ENCODE assay signal across 1 cellular context in the genomic region with DNA sequence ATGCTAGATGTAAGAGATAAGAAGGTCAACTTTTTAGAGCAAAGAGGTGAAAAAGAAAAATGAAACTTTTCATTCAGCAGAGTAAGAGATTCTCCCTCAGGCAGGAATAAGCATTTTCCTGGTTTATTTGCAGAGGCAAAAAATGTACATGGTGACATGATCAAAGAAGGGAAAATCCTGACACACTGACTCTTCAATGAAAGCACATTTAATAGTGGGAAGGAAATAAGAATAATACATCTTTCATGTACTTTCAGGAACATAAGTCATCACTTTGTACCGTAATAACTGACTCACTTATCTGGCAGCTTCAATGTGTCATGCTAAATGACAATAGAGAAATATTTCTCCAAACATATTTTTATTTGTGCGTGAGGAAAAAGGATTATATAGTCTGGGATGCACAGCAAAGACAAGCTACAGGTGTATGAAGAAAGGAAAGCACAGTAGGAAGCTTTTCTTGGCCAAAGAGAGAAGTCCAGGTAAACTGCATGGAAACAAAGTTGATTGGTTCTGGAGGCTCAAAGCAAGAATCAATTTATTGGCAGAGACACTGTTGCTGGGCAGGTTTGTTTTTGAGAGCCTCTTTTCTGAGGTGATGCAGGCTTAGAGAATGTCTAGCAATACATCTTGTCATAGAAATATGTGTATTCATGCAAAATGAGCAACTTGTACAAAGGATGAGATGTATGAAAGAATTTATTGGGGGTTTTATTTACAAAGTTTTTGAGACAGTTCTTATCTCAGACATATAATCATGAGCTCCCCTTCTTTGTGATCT.
TF ChIP-seq lines count a peak whose summit lies in the region.

No MANE protein-coding gene starts in this region.

TF ChIP-seq in HCT116, 20 proteins besides CTCF, POLR2A, EP300 and RAD21 (continued from another document):
- TF ChIP-seq, protein P1, sequence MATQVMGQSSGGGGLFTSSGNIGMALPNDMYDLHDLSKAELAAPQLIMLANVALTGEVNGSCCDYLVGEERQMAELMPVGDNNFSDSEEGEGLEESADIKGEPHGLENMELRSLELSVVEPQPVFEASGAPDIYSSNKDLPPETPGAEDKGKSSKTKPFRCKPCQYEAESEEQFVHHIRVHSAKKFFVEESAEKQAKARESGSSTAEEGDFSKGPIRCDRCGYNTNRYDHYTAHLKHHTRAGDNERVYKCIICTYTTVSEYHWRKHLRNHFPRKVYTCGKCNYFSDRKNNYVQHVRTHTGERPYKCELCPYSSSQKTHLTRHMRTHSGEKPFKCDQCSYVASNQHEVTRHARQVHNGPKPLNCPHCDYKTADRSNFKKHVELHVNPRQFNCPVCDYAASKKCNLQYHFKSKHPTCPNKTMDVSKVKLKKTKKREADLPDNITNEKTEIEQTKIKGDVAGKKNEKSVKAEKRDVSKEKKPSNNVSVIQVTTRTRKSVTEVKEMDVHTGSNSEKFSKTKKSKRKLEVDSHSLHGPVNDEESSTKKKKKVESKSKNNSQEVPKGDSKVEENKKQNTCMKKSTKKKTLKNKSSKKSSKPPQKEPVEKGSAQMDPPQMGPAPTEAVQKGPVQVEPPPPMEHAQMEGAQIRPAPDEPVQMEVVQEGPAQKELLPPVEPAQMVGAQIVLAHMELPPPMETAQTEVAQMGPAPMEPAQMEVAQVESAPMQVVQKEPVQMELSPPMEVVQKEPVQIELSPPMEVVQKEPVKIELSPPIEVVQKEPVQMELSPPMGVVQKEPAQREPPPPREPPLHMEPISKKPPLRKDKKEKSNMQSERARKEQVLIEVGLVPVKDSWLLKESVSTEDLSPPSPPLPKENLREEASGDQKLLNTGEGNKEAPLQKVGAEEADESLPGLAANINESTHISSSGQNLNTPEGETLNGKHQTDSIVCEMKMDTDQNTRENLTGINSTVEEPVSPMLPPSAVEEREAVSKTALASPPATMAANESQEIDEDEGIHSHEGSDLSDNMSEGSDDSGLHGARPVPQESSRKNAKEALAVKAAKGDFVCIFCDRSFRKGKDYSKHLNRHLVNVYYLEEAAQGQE (IDR thresholded peaks at IDR 0.05; ENCODE audit: low read depth): no peak
- TF ChIP-seq ATF3 (IDR thresholded peaks at IDR 0.05) (no peak), YY1 (IDR thresholded peaks at IDR 0.05; ENCODE audit: extremely low read depth, insufficient replicate concordance, low read depth, low read length) (no peak), ZNF274 (IDR thresholded peaks at IDR 0.05; ENCODE audit: low read depth, low read length) (no peak), EZH2phosphoT487 (IDR thresholded peaks at IDR 0.05; ENCODE audit: borderline replicate concordance) (no peak), MAX (IDR thresholded peaks at IDR 0.05) (no peak), POLR2AphosphoS5 (IDR thresholded peaks at IDR 0.05; ENCODE audit: low read depth, low read length) (no peak)
